Comparison of ENCODE assay signal across 28 cellular contexts in genomic region chr3:119883461-119884160, GRCh38.
DNase-seq lines count a peak whose midpoint lies in the region; ATAC-seq, FAIRE-seq and TF ChIP-seq lines count a peak whose summit lies in the region.
"Had no signal": no experiment of that assay in that cellular context is flagged by ENCODE, and none has a peak within 500 bp of the region (broad histone marks: within the 10 kb centered on the region; RNA-seq: fewer than 3 reads in every experiment).

No MANE protein-coding gene starts in this region.

- H3K27me3 ChIP-seq in small intestine (ENCODE audit: control insufficient read depth in 2 of 2, insufficient read depth in 2 of 2, low read length in 2 of 2) (no peaks in the 10 kb centered on the region), left lung (no peaks in the 10 kb centered on the region)
- H3K27me3 ChIP-seq: breast epithelium, colonic mucosa, neural progenitor cell, Peyer's patch, SJCRH30 had no signal

- H3K4me3 ChIP-seq in choroid plexus epithelial cell (ENCODE audit: low read depth, low read length) (no peak overlapping the region), small intestine (ENCODE audit: low read depth in 1 of 2, low read length in 2 of 2) (no peak overlapping the region), left lung (no peak overlapping the region)
- H3K4me3 ChIP-seq: breast epithelium, colonic mucosa, neural progenitor cell, Peyer's patch, SJCRH30 had no signal

- H3K4me1 ChIP-seq in small intestine (ENCODE audit: control insufficient read depth in 2 of 2, insufficient read depth in 1 of 2, low read depth in 1 of 2, low read length in 1 of 2) (no peaks in the 10 kb centered on the region), left lung (no peaks in the 10 kb centered on the region)
- H3K4me1 ChIP-seq: breast epithelium, colonic mucosa, neural progenitor cell, Peyer's patch had no signal

- DNase-seq in SIG-M5 treated with dmso at 0.1 percent for 504 hours (lab: John Stamatoyannopoulos, UW; ENCODE audit: unreplicated experiment) (peak; percentile 19), SIG-M5 (lab: John Stamatoyannopoulos, UW) (no peak), choroid plexus epithelial cell (ENCODE audit: low read depth) (peak; percentile 21), small intestine (peak; percentile 3), DMS 273 (lab: John Stamatoyannopoulos, UW; ENCODE audit: unreplicated experiment) (no peak), left lung (no peak), KBM-7 (no peak)
- DNase-seq: activated CD8-positive, alpha-beta T cell treated with anti-CD3 and anti-CD28 coated beads for 36 hours; CD8-positive, alpha-beta T cell; colonic mucosa; DMS153; effector CD8-positive, alpha-beta T cell; kidney glomerular epithelial cell; mammary epithelial cell; NCI-H1092; NCI-H187; NCI-H2171; NCI-H524; Peyer's patch; posterior cingulate gyrus; SJCRH30; stimulated activated CD4-positive, alpha-beta T cell treated with anti-CD3 and anti-CD28 coated beads, Interleukin-4, amount 100 ng/mL, for 4 hours had no signal

- no peak for ATAC-seq in left lung
- ATAC-seq: activated CD8-positive, alpha-beta T cell treated with anti-CD3 and anti-CD28 coated beads for 36 hours; activated naive CD4-positive, alpha-beta T cell treated with anti-CD3 and anti-CD28 coated beads, Interleukin-2, amount 50 U/mL, for 72 hours; CD8-positive, alpha-beta T cell; sciatic nerve; stimulated activated memory B cell treated with anti-CD40 and anti-IgM and Interleukin-4, amounts not matched to agents 10 μg/mL and 1 μg/mL and 100 μg/mL, for 72 hours had no signal

- 91 to 97% (median 94%) methylated on average over 1 of the region's 1 CpG for WGBS in small intestine, 3 donors

- intact Hi-C loops in left lung (cut with DNase I) = no loop called here

- in situ Hi-C loops in KBM-7 (cut with MboI; ENCODE audit: low pct_unique_long_range_greater_than_20kb, low sequenced_read_pairs) = no loop called here

- H3K36me3 ChIP-seq in small intestine (ENCODE audit: control insufficient read depth in 2 of 2, insufficient read depth in 2 of 2, low read length in 2 of 2) = peaks cover 0 to 2% of the 10 kb centered on the region in 2 donors
- H3K36me3 ChIP-seq in left lung = peaks cover 0 to 10% of the 10 kb centered on the region in 2 donors
- H3K36me3 ChIP-seq: breast epithelium, colonic mucosa had no signal

- H3K9me3 ChIP-seq in small intestine (ENCODE audit: control insufficient read depth, low read depth) = no peaks in the 10 kb centered on the region
- peaks cover 0 to 7% of the 10 kb centered on the region in 2 donors for H3K9me3 ChIP-seq in left lung
- H3K9me3 ChIP-seq: colonic mucosa, SJCRH30 had no signal

- H3K27ac ChIP-seq in small intestine (ENCODE audit: low read depth in 1 of 2, low read length in 1 of 2) = no peak overlapping the region
- H3K27ac ChIP-seq in left lung = no peak overlapping the region
- H3K27ac ChIP-seq: breast epithelium, colonic mucosa, neural progenitor cell, Peyer's patch, SJCRH30 had no signal

- FAIRE-seq in small intestine (lab: Jason Lieb, UNC) = no peak

- TF ChIP-seq CTCF in LNCAP (IDR thresholded peaks at IDR 0.05) (peak; percentile 35; the same call in 1 of the 2 replicates), choroid plexus epithelial cell (conservative IDR thresholded peaks at IDR 0.05; ENCODE audit: low read depth, low read length) (peak; percentile 19), left lung (IDR thresholded peaks at IDR 0.05) (no peak)

Comparison
In these comparisons a context has a peak if more than half of its experiments do, and no peak if none do; other contexts are left out.
1. DNase-seq: peak in SIG-M5 treated with dmso at 0.1 percent for 504 hours (single experiment), choroid plexus epithelial cell (single experiment) and small intestine (single experiment); none in SIG-M5 (single experiment), DMS 273 (single experiment), left lung (0 of 2) and KBM-7 (single experiment).
2. CTCF ChIP-seq: peak in LNCAP (single experiment) and choroid plexus epithelial cell (single experiment); none in left lung (0 of 2).